10 cellular contexts compared by ENCODE assay signal in the genomic region with DNA sequence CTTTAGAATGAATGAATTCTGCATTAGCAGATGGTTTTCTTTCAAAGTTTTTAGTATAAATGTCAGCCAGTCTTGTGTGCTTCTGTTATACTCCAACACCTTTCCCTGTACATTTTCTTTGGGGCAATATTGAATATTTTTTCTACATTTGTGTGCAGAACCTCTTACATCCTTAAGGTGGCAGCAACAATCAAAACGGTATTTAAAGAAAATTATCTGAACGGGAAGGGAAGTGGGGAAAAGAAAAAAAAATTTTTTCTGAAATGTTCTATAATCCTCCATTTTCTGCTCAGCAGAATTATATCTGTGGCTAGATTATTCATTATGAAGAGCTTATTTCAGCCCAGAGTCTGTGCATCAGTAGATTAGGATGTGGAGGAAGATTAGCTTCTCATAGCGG.
DNase-seq lines count a peak whose midpoint lies in the region; ATAC-seq and TF ChIP-seq lines count a peak whose summit lies in the region.
"Had no signal": no experiment of that assay in that cellular context is flagged by ENCODE, and none has a peak within 500 bp of the region (broad histone marks: within the 10 kb centered on the region; RNA-seq: fewer than 3 reads in every experiment).

No MANE protein-coding gene starts in this region.

- no peaks in the 10 kb centered on the region for H3K79me2 ChIP-seq in neural cell (replicated peaks; ENCODE audit: insufficient read depth, low read length)

- intact Hi-C loops in body of pancreas (cut with DNase I): no loop called here

- H3F3A ChIP-seq in neural cell (ENCODE audit: insufficient read depth, low read length, poor library complexity, severe bottlenecking): no peaks in the 10 kb centered on the region

- H4K20me1 ChIP-seq in neural cell (ENCODE audit: insufficient read depth): no peaks in the 10 kb centered on the region

- H3K4me3 ChIP-seq in body of pancreas: no peak overlapping the region
- H3K4me3 ChIP-seq in neural cell (ENCODE audit: low read length): no peak overlapping the region

- no peak for TF ChIP-seq EP300 in neural cell (conservative IDR thresholded peaks at IDR 0.05; ENCODE audit: poor library complexity, severe bottlenecking)

- no peak for TF ChIP-seq POLR2A in body of pancreas (IDR thresholded peaks at IDR 0.05)

- H3K36me3 ChIP-seq in body of pancreas (replicated peaks in 1 of 2; ENCODE audit: insufficient read depth in 1 of 2, low read depth in 2 of 2) (no peaks in the 10 kb centered on the region), neural cell (ENCODE audit: insufficient read depth, low read length) (no peaks in the 10 kb centered on the region)

- H3K27me3 ChIP-seq in body of pancreas (no peaks in the 10 kb centered on the region), neural cell (ENCODE audit: insufficient read depth, low read depth, low read length) (no peaks in the 10 kb centered on the region)

- H3K27me3 Mint-ChIP-seq in activated naive CD8-positive, alpha-beta T cell treated with anti-CD3 and anti-CD28 coated beads for 36 hours: no peaks in the 10 kb centered on the region
- H3K27me3 Mint-ChIP-seq: naive thymus-derived CD4-positive, alpha-beta T cell had no signal

- H3K36me3 Mint-ChIP-seq in activated naive CD8-positive, alpha-beta T cell treated with anti-CD3 and anti-CD28 coated beads for 36 hours: no peaks in the 10 kb centered on the region
- H3K36me3 Mint-ChIP-seq: naive thymus-derived CD4-positive, alpha-beta T cell had no signal

- ATAC-seq in body of pancreas: no peak
- ATAC-seq in HG03159 (IDR thresholded peaks at IDR 0.05; ENCODE audit: unreplicated experiment): no peak
- ATAC-seq: naive thymus-derived CD4-positive, alpha-beta T cell had no signal

- H3K27ac Mint-ChIP-seq in activated naive CD8-positive, alpha-beta T cell treated with anti-CD3 and anti-CD28 coated beads for 36 hours: no peak overlapping the region
- H3K27ac Mint-ChIP-seq: naive thymus-derived CD4-positive, alpha-beta T cell had no signal

- H3K4me1 Mint-ChIP-seq in activated naive CD8-positive, alpha-beta T cell treated with anti-CD3 and anti-CD28 coated beads for 36 hours: no peaks in the 10 kb centered on the region
- H3K4me1 Mint-ChIP-seq: naive thymus-derived CD4-positive, alpha-beta T cell had no signal

- TF ChIP-seq CTCF in body of pancreas (IDR thresholded peaks at IDR 0.05): peak in 5 of 7 experiments; percentile 12 to 29 (median 21)
- peak; percentile 56 for TF ChIP-seq CTCF in neural cell (IDR thresholded peaks at IDR 0.05; ENCODE audit: poor library complexity, severe bottlenecking)

- no peaks in the 10 kb centered on the region for H3K4me1 ChIP-seq in body of pancreas

- no peak overlapping the region for H3K4me2 ChIP-seq in neural cell (ENCODE audit: low read length)

- DNase-seq in DMS 273 (lab: John Stamatoyannopoulos, UW; ENCODE audit: unreplicated experiment) (peak; percentile 1), DMS 273 treated with DMSO at 0.1 percent for 48 hours (lab: John Stamatoyannopoulos, UW) (no peak), Kasumi-1 (lab: John Stamatoyannopoulos, UW) (peak; percentile 58 to 63), body of pancreas (no peak)
- DNase-seq in activated naive CD8-positive, alpha-beta T cell treated with anti-CD3 and anti-CD28 coated beads for 36 hours: no peak
- DNase-seq in stimulated activated CD4-positive, alpha-beta T cell treated with anti-CD3 and anti-CD28 coated beads, Interleukin-1b, Interleukin-23, amount 100 ng/mL, for 48 hours: no peak
- DNase-seq: 8988T; naive thymus-derived CD4-positive, alpha-beta T cell had no signal

- H3K9me3 ChIP-seq in body of pancreas (no peaks in the 10 kb centered on the region), neural cell (ENCODE audit: low read length) (no peaks in the 10 kb centered on the region)

- no peak overlapping the region for H3K9ac ChIP-seq in neural cell (ENCODE audit: low read length)

- no peak overlapping the region for H3K4me3 Mint-ChIP-seq in activated naive CD8-positive, alpha-beta T cell treated with anti-CD3 and anti-CD28 coated beads for 36 hours
- H3K4me3 Mint-ChIP-seq: naive thymus-derived CD4-positive, alpha-beta T cell had no signal

- peak; percentile 50 for TF ChIP-seq RAD21 in neural cell (conservative IDR thresholded peaks at IDR 0.05)

- no peak overlapping the region for H2AFZ ChIP-seq in neural cell (ENCODE audit: low read depth, low read length)

- H3K9me2 ChIP-seq in neural cell (ENCODE audit: insufficient read depth, low read length): no peaks in the 10 kb centered on the region

- H3K27ac ChIP-seq in body of pancreas (no peak overlapping the region), neural cell (ENCODE audit: low read length) (no peak overlapping the region)

- WGBS in body of pancreas, 2 donors: 34 to 38% methylated on average over 3 of the region's 3 CpGs

- H3K9me3 Mint-ChIP-seq in activated naive CD8-positive, alpha-beta T cell treated with anti-CD3 and anti-CD28 coated beads for 36 hours: peaks cover 3% of the 10 kb centered on the region

TF ChIP-seq in neural cell, 6 proteins besides CTCF, POLR2A, EP300 and RAD21:
- no peak for TF ChIP-seq POLR2AphosphoS5 (IDR thresholded peaks at IDR 0.05)
- TF ChIP-seq EZH2 (IDR thresholded peaks at IDR 0.05; ENCODE audit: borderline replicate concordance, insufficient read depth, low read length, poor library complexity, severe bottlenecking): no peak
- TF ChIP-seq SMC3 (conservative IDR thresholded peaks at IDR 0.05; ENCODE audit: poor library complexity): no peak
- TF ChIP-seq REST (IDR thresholded peaks at IDR 0.05; ENCODE audit: borderline replicate concordance): no peak
- TF ChIP-seq TAF1 (IDR thresholded peaks at IDR 0.05; ENCODE audit: low read depth): no peak
- no peak for TF ChIP-seq MXI1 (conservative IDR thresholded peaks at IDR 0.05; ENCODE audit: poor library complexity, severe bottlenecking)

Comparison
In these comparisons a context has a peak if more than half of its experiments do, and no peak if none do; other contexts are left out.
1. DNase-seq: peak in DMS 273 (single experiment) and Kasumi-1 (2 of 2); none in DMS 273 treated with DMSO at 0.1 percent for 48 hours (single experiment), body of pancreas (0 of 4), activated naive CD8-positive, alpha-beta T cell treated with anti-CD3 and anti-CD28 coated beads for 36 hours (single experiment) and stimulated activated CD4-positive, alpha-beta T cell treated with anti-CD3 and anti-CD28 coated beads, Interleukin-1b, Interleukin-23, amount 100 ng/mL, for 48 hours (single experiment).